In the genomic region with DNA sequence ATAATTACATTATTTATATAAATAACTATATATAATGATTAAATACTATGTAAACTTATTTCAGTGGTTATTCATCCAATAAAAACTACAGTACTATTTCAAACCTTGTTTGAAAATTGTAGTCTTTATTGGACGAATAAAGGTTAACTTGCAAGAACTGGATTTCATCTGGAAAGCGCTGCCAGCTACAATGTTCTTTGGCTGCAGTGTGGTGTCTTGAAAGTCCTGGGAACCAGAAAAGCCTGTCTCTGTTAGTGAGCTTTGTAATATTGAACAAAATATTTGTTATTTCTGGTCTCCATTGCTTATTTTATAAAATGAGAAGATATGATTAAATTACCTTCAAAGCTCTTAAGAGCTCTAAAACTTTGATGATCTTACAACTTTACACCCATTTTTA, we compare ENCODE assay signal across 23 cellular contexts.
"Had no signal": no experiment of that assay in that cellular context is flagged by ENCODE, and none has a peak within 500 bp of the region (broad histone marks: within the 10 kb centered on the region; RNA-seq: fewer than 3 reads in every experiment).

No MANE protein-coding gene starts in this region.

- H3K4me3 Mint-ChIP-seq: activated CD8-positive, alpha-beta T cell treated with anti-CD3 and anti-CD28 coated beads, Interleukin-2, amount 10 ng/mL, durations not matched to agents 7 days and 5 days; activated naive CD8-positive, alpha-beta T cell treated with anti-CD3 and anti-CD28 coated beads, Interleukin-2, amount 50 U/mL, for 24 hours; activated T-helper 1 cell treated with anti-CD3 and anti-CD28 coated beads, Interleukin-12 subunit alpha, Interleukin-12 subunit beta, Interleukin-2, Interleukin-4 antibody, amounts not matched to agents 30 ng/mL and 10 ng/mL and 1 ng/mL, durations not matched to agents 14 hours and 24 hours and 36 hours; dendritic cell treated with granulocyte-macrophage colony-stimulating factor and Interleukin-4, amounts not matched to agents 40 ng/mL and 50 ng/mL, for 4 days; stimulated activated naive B cell treated with anti-CD40 and anti-IgM and Interleukin-4, amounts not matched to agents 10 μg/mL and 1 μg/mL and 100 μg/mL, for 72 hours had no signal

- H3K9me3 ChIP-seq: mucosa of descending colon had no signal

- H3K4me3 ChIP-seq: mucosa of descending colon had no signal

- DNase-seq: activated CD4-positive, alpha-beta T cell treated with anti-CD3 and anti-CD28 coated beads for 1 hour; activated CD4-positive, alpha-beta T cell treated with anti-CD3 and anti-CD28 coated beads, Interleukin-2, amount 50 U/mL, for 1 hour; activated CD8-positive, alpha-beta T cell treated with anti-CD3 and anti-CD28 coated beads, Interleukin-2, amount 10 ng/mL, durations not matched to agents 7 days and 5 days; activated gamma-delta T cell; activated naive CD4-positive, alpha-beta T cell treated with anti-CD3 and anti-CD28 coated beads, Interleukin-2, amount 50 U/mL, for 16 hours; activated naive CD8-positive, alpha-beta T cell treated with anti-CD3 and anti-CD28 coated beads, Interleukin-2, amount 50 U/mL, for 24 hours; anterior cingulate cortex; brain microvascular endothelial cell; caudate nucleus; effector CD4-positive, alpha-beta T cell; foreskin keratinocyte; hypothalamus; mesendoderm; mucosa of descending colon; occipital lobe; posterior cingulate gyrus; stimulated activated CD4-positive, alpha-beta T cell treated with anti-CD3 and anti-CD28 coated beads, Interleukin-2, amount 100 ng/mL, for 48 hours; stimulated activated CD8-positive, alpha-beta memory T cell treated with anti-CD3 and anti-CD28 coated beads, Interleukin-4, amount 100 ng/mL, for 48 hours; stimulated activated naive B cell treated with anti-CD40 and anti-IgM and Interleukin-4, amounts not matched to agents 10 μg/mL and 1 μg/mL and 100 μg/mL, for 72 hours; T-helper 1 cell had no signal

- H3K27ac Mint-ChIP-seq: activated CD8-positive, alpha-beta T cell treated with anti-CD3 and anti-CD28 coated beads, Interleukin-2, amount 10 ng/mL, durations not matched to agents 7 days and 5 days; activated naive CD8-positive, alpha-beta T cell treated with anti-CD3 and anti-CD28 coated beads, Interleukin-2, amount 50 U/mL, for 24 hours; activated T-helper 1 cell treated with anti-CD3 and anti-CD28 coated beads, Interleukin-12 subunit alpha, Interleukin-12 subunit beta, Interleukin-2, Interleukin-4 antibody, amounts not matched to agents 30 ng/mL and 10 ng/mL and 1 ng/mL, durations not matched to agents 14 hours and 24 hours and 36 hours; dendritic cell treated with granulocyte-macrophage colony-stimulating factor and Interleukin-4, amounts not matched to agents 40 ng/mL and 50 ng/mL, for 4 days; stimulated activated naive B cell treated with anti-CD40 and anti-IgM and Interleukin-4, amounts not matched to agents 10 μg/mL and 1 μg/mL and 100 μg/mL, for 72 hours had no signal

- H3K27me3 Mint-ChIP-seq: activated naive CD8-positive, alpha-beta T cell treated with anti-CD3 and anti-CD28 coated beads, Interleukin-2, amount 50 U/mL, for 24 hours; dendritic cell treated with granulocyte-macrophage colony-stimulating factor and Interleukin-4, amounts not matched to agents 40 ng/mL and 50 ng/mL, for 4 days; stimulated activated naive B cell treated with anti-CD40 and anti-IgM and Interleukin-4, amounts not matched to agents 10 μg/mL and 1 μg/mL and 100 μg/mL, for 72 hours had no signal

- ATAC-seq: activated CD8-positive, alpha-beta T cell treated with anti-CD3 and anti-CD28 coated beads, Interleukin-2, amount 10 ng/mL, durations not matched to agents 7 days and 5 days; activated naive CD8-positive, alpha-beta T cell treated with anti-CD3 and anti-CD28 coated beads, Interleukin-2, amount 50 U/mL, for 24 hours; mucosa of descending colon; stimulated activated naive B cell treated with anti-CD40 and anti-IgM and Interleukin-4, amounts not matched to agents 10 μg/mL and 1 μg/mL and 100 μg/mL, for 72 hours had no signal

- H3K27me3 ChIP-seq: brain microvascular endothelial cell, foreskin keratinocyte had no signal

- H3K27ac ChIP-seq: brain microvascular endothelial cell, foreskin keratinocyte had no signal

- H3K4me1 Mint-ChIP-seq: activated naive CD8-positive, alpha-beta T cell treated with anti-CD3 and anti-CD28 coated beads, Interleukin-2, amount 50 U/mL, for 24 hours had no signal

- FAIRE-seq: TTC549 had no signal

- H3K36me3 Mint-ChIP-seq: stimulated activated naive B cell treated with anti-CD40 and anti-IgM and Interleukin-4, amounts not matched to agents 10 μg/mL and 1 μg/mL and 100 μg/mL, for 72 hours had no signal

- H3K36me3 ChIP-seq: brain microvascular endothelial cell had no signal

- H3K9me3 Mint-ChIP-seq: activated naive CD8-positive, alpha-beta T cell treated with anti-CD3 and anti-CD28 coated beads, Interleukin-2, amount 50 U/mL, for 24 hours; activated T-helper 1 cell treated with anti-CD3 and anti-CD28 coated beads, Interleukin-12 subunit alpha, Interleukin-12 subunit beta, Interleukin-2, Interleukin-4 antibody, amounts not matched to agents 30 ng/mL and 10 ng/mL and 1 ng/mL, durations not matched to agents 14 hours and 24 hours and 36 hours; dendritic cell treated with granulocyte-macrophage colony-stimulating factor and Interleukin-4, amounts not matched to agents 40 ng/mL and 50 ng/mL, for 4 days; stimulated activated naive B cell treated with anti-CD40 and anti-IgM and Interleukin-4, amounts not matched to agents 10 μg/mL and 1 μg/mL and 100 μg/mL, for 72 hours had no signal
